Comparison of ENCODE assay signal across 8 cellular contexts in genomic region chr4:40200881-40201797, GRCh38. TPM values are rescaled to one million over a fixed set of nuclear protein-coding genes. Genes with fewer than 3 reads are reported as not detected.
DNase-seq lines count a peak whose midpoint lies in the region; ATAC-seq lines count a peak whose summit lies in the region.

No MANE protein-coding gene starts in this region.

- H3K4me3 ChIP-seq in CD4-positive, CD25-positive, alpha-beta regulatory T cell (ENCODE audit: low read depth, low read length), result peak overlapping the region; percentile 97

- H3K27me3 ChIP-seq in CD4-positive, CD25-positive, alpha-beta regulatory T cell (ENCODE audit: control insufficient read depth, insufficient read depth, low read length), result no peaks in the 10 kb centered on the region

- peaks cover 15 to 41% (median 29%) of the 10 kb centered on the region in 4 donors for H3K4me1 Mint-ChIP-seq in CD4-positive, CD25-positive, alpha-beta regulatory T cell

- H3K27me3 Mint-ChIP-seq in CD4-positive, CD25-positive, alpha-beta regulatory T cell, result peaks cover 10% of the 10 kb centered on the region

- peaks cover 0 to 6% (median 0%) of the 10 kb centered on the region in 7 donors for H3K9me3 Mint-ChIP-seq in CD4-positive, CD25-positive, alpha-beta regulatory T cell

- DNase-seq in CD4-positive, CD25-positive, alpha-beta regulatory T cell, result peak in 2 of 3 donors; percentile 53 to 90
- DNase-seq in SKM-1 (lab: John Stamatoyannopoulos, UW; ENCODE audit: unreplicated experiment) (peak; percentile 62), iris pigment epithelial cell (ENCODE audit: low read depth) (peak; percentile 62), A172 (ENCODE audit: low spot score) (no peak), hypothalamus (lab: John Stamatoyannopoulos, UW) (no peak), T1000 (lab: John Stamatoyannopoulos, UW) (no peak)

- H3K36me3 Mint-ChIP-seq in CD4-positive, CD25-positive, alpha-beta regulatory T cell, result peaks cover 79% of the 10 kb centered on the region

- peak overlapping the region; percentile 100 for H3K27ac ChIP-seq in CD4-positive, CD25-positive, alpha-beta regulatory T cell (ENCODE audit: insufficient read depth, low read length, poor library complexity, severe bottlenecking)

- peak; percentile 39 to 45 for ATAC-seq in CD4-positive, CD25-positive, alpha-beta regulatory T cell (ENCODE audit: low read depth in 2 of 2)
- ATAC-seq in HG02759 (IDR thresholded peaks at IDR 0.05; ENCODE audit: unreplicated experiment), result peak; percentile 19
- no peak for ATAC-seq in GM18858 (IDR thresholded peaks at IDR 0.05; ENCODE audit: unreplicated experiment)

- H3K4me1 ChIP-seq in CD4-positive, CD25-positive, alpha-beta regulatory T cell (ENCODE audit: control insufficient read depth, insufficient read depth, low read length, poor library complexity, severe bottlenecking), result peaks cover 66% of the 10 kb centered on the region

- H3K4me3 Mint-ChIP-seq in CD4-positive, CD25-positive, alpha-beta regulatory T cell, result peak overlapping the region; percentile 97 to 99 (median 98)

- no peaks in the 10 kb centered on the region for H3K9me3 ChIP-seq in CD4-positive, CD25-positive, alpha-beta regulatory T cell (ENCODE audit: control insufficient read depth in 2 of 2, low read length in 2 of 2)

- H3K36me3 ChIP-seq in CD4-positive, CD25-positive, alpha-beta regulatory T cell (ENCODE audit: control insufficient read depth, insufficient read depth, low read length), result peaks cover 18% of the 10 kb centered on the region

- peak overlapping the region; percentile 93 to 99 (median 99) for H3K27ac Mint-ChIP-seq in CD4-positive, CD25-positive, alpha-beta regulatory T cell

RNA-seq across cellular contexts. Expression of gene RHOH, which starts 4.3 kb away (rescaled TPM):
- total RNA-seq in CD4-positive, CD25-positive, alpha-beta regulatory T cell, result 645 TPM
- polyA plus RNA-seq in CD4-positive, CD25-positive, alpha-beta regulatory T cell, result 100 to 1,000 TPM; 360 to 479 (median 397) TPM
- total RNA-seq in A172 (2014; rRNA removed; shearing (Covaris generic)), result not detected in 2 replicates

Comparison
In these comparisons a context has a peak if more than half of its experiments do, and no peak if none do; other contexts are left out.
1. DNase-seq: peak in CD4-positive, CD25-positive, alpha-beta regulatory T cell (2 of 3), SKM-1 (single experiment) and iris pigment epithelial cell (single experiment); none in A172 (single experiment), hypothalamus (0 of 51) and T1000 (single experiment).
2. RNA of gene RHOH, which starts 4.3 kb away (total RNA-seq): 645 TPM in CD4-positive, CD25-positive, alpha-beta regulatory T cell (single experiment); not detected in A172; every median in the first group is over 100 times any median in the second.